Comparison of ENCODE assay signal across 21 cellular contexts in genomic region chr9:94212531-94212930, GRCh38. TPM values are rescaled to one million over a fixed set of nuclear protein-coding genes. Genes with fewer than 3 reads are reported as not detected.
DNase-seq lines count a peak whose midpoint lies in the region; ATAC-seq and TF ChIP-seq lines count a peak whose summit lies in the region.
"Had no signal": no experiment of that assay in that cellular context is flagged by ENCODE, and none has a peak within 500 bp of the region (broad histone marks: within the 10 kb centered on the region; RNA-seq: fewer than 3 reads in every experiment).

No MANE protein-coding gene starts in this region.

- no peak overlapping the region for H3K4me2 ChIP-seq in H9 (ENCODE audit: insufficient read depth, insufficient read length, low read length)
- H3K4me2 ChIP-seq in osteoblast (ENCODE audit: insufficient read depth, low read length): no peak overlapping the region
- H3K4me2 ChIP-seq: SK-N-SH had no signal

- no peaks in the 10 kb centered on the region for H3K36me3 ChIP-seq in osteoblast (ENCODE audit: insufficient read depth, low read length)

- H2BK20ac ChIP-seq in H9 (ENCODE audit: low read depth, low read length, poor library complexity, severe bottlenecking): no peak overlapping the region

- H3K79me2 ChIP-seq in H9 (ENCODE audit: insufficient read depth, low read length) (no peaks in the 10 kb centered on the region), osteoblast (ENCODE audit: insufficient read depth, low read length) (no peaks in the 10 kb centered on the region)

- no peak overlapping the region for H3K9ac ChIP-seq in H9 (ENCODE audit: extremely low read depth, insufficient read length, low read length)
- H3K9ac ChIP-seq: SK-N-SH had no signal

- H4K20me1 ChIP-seq in H9 (ENCODE audit: control insufficient read depth, insufficient read depth, insufficient read length) (no peaks in the 10 kb centered on the region), osteoblast (ENCODE audit: insufficient read depth, low read length) (no peaks in the 10 kb centered on the region)

- H3K27ac ChIP-seq in H9 (ENCODE audit: insufficient read length, low read depth, low read length) (no peak overlapping the region), osteoblast (ENCODE audit: low read depth, low read length) (no peak overlapping the region)
- H3K27ac ChIP-seq: C4-2B, HL-60 had no signal

- H3K4me3 Mint-ChIP-seq in H9 (no peak overlapping the region; a peak in 1 of 5 replicates), WTC11 (peak overlapping the region; percentile 4; the same call in 1 of the 2 replicates)
- H3K4me3 Mint-ChIP-seq: CD8-positive, alpha-beta memory T cell had no signal

- H3K23ac ChIP-seq in H9 (ENCODE audit: insufficient read length, low read depth, low read length): no peak overlapping the region

- no peak overlapping the region for H3K14ac ChIP-seq in H9 (ENCODE audit: insufficient read depth, low read length)

- peaks cover 6% of the 10 kb centered on the region for H3K27me3 Mint-ChIP-seq in H9 (ENCODE audit: low read depth)
- H3K27me3 Mint-ChIP-seq in WTC11 (ENCODE audit: low read depth): peaks cover 3% of the 10 kb centered on the region

- CTCF ChIA-PET in WTC11 (lab: Charles Lee): interaction anchor here (0.7 to 3.4 kb wide), 20 partner anchors 14 to 531 kb away, joined by 3 to 156 read pairs (median 6); partner anchors contain the start of gene PTPDC1

- no peak overlapping the region for H2BK12ac ChIP-seq in H9 (ENCODE audit: insufficient read length, low read depth, low read length)

- peak; percentile 66 for DNase-seq in H9
- no peak for DNase-seq in WTC11 (ENCODE audit: low spot score)
- peak; percentile 33 for DNase-seq in iPS DF 4.7 (ENCODE audit: extremely low read depth, low spot score)
- peak; percentile 35 for DNase-seq in osteoblast (ENCODE audit: insufficient read length, low spot score, missing footprints)
- no peak for DNase-seq in NCI-H2029 treated with DMSO at 0.1 percent for 48 hours (lab: John Stamatoyannopoulos, UW)
- DNase-seq in DMS53 (lab: John Stamatoyannopoulos, UW): no peak
- no peak for DNase-seq in activated CD8-positive, alpha-beta memory T cell treated with anti-CD3 and anti-CD28 coated beads for 24 hours
- DNase-seq: Calu3; CD8-positive, alpha-beta memory T cell; DMS153; GDM1; MV-4-11; NCI-H1694 treated with DMSO at 0.1 percent for 48 hours; NCI-H446 treated with DMSO at 0.1 percent for 48 hours; NCI-H526 treated with DMSO at 0.1 percent for 48 hours; SIG-M5; SK-N-SH had no signal

- H4K5ac ChIP-seq in H9 (ENCODE audit: insufficient read length, low read depth, low read length): no peak overlapping the region

- ATAC-seq in WTC11 (peak; percentile 67), HG02571 (IDR thresholded peaks at IDR 0.05; ENCODE audit: unreplicated experiment) (no peak)
- ATAC-seq: Panc1 had no signal

- TF ChIP-seq CTCF in H9 (conservative IDR thresholded peaks at IDR 0.05): no peak
- TF ChIP-seq CTCF in WTC11 (IDR thresholded peaks at IDR 0.05): no peak
- TF ChIP-seq CTCF in osteoblast (IDR thresholded peaks at IDR 0.05; ENCODE audit: extremely low read depth, low read depth, low read length): no peak

- H3K4me3 ChIP-seq in osteoblast (ENCODE audit: insufficient read depth, low read length): no peak overlapping the region

- no peak overlapping the region for H3K18ac ChIP-seq in H9 (ENCODE audit: insufficient read length, low read depth, low read length)

- no peak overlapping the region for H3K56ac ChIP-seq in H9 (ENCODE audit: insufficient read length, low read depth, low read length)

- H2BK120ac ChIP-seq in H9 (ENCODE audit: low read depth, low read length, poor library complexity, severe bottlenecking): no peak overlapping the region

- no peak overlapping the region for H2BK15ac ChIP-seq in H9 (ENCODE audit: low read depth, low read length)

- no peak overlapping the region for H4K8ac ChIP-seq in H9 (replicated peaks; ENCODE audit: insufficient read length, low read depth, low read length)

- H2AK5ac ChIP-seq in H9 (ENCODE audit: insufficient read length, low read length): no peak overlapping the region

- H3K9me3 Mint-ChIP-seq in H9: peaks cover 13 to 14% of the 10 kb centered on the region in 2 experiments; a peak in 4 of 5 replicates
- H3K9me3 Mint-ChIP-seq in WTC11: peaks cover 15% of the 10 kb centered on the region
- H3K9me3 Mint-ChIP-seq: CD8-positive, alpha-beta memory T cell had no signal

- no peak overlapping the region for H2AFZ ChIP-seq in H9 (ENCODE audit: low read length)
- H2AFZ ChIP-seq in osteoblast (ENCODE audit: low read length): no peak overlapping the region

- peaks cover 13 to 17% of the 10 kb centered on the region in 2 experiments for H3K4me1 Mint-ChIP-seq in H9
- peaks cover 20% of the 10 kb centered on the region for H3K4me1 Mint-ChIP-seq in WTC11

- H3K27ac Mint-ChIP-seq in H9 (peak overlapping the region in 2 of 3 experiments; percentile 10 to 36; a peak in 2 of 7 replicates), WTC11 (no peak overlapping the region)
- H3K27ac Mint-ChIP-seq: CD8-positive, alpha-beta memory T cell had no signal

- POLR2A ChIA-PET in WTC11 (lab: Charles Lee): interaction anchor here (0.7 kb wide), 3 partner anchors 116 to 199 kb away, joined by 3 to 4 read pairs (median 3); no protein-coding TSS in a partner anchor

- H3K23me2 ChIP-seq in H9 (ENCODE audit: insufficient read length, low read depth, low read length, poor library complexity, severe bottlenecking): no peaks in the 10 kb centered on the region

- no peaks in the 10 kb centered on the region for H3K79me1 ChIP-seq in H9 (ENCODE audit: insufficient read depth, low read depth, low read length, poor library complexity, severe bottlenecking)

- no peak overlapping the region for H2BK5ac ChIP-seq in H9 (ENCODE audit: insufficient read length, low read length)

- H3K9me3 ChIP-seq in H9 (ENCODE audit: control insufficient read depth, low read depth, low read length) (no peaks in the 10 kb centered on the region), osteoblast (ENCODE audit: low read depth, low read length) (no peaks in the 10 kb centered on the region)
- H3K9me3 ChIP-seq: SK-N-SH had no signal

- H3T11ph ChIP-seq in H9 (ENCODE audit: low read length): no peak overlapping the region

- no peaks in the 10 kb centered on the region for H3K27me3 ChIP-seq in H9 (ENCODE audit: insufficient read depth, low read length)
- no peaks in the 10 kb centered on the region for H3K27me3 ChIP-seq in osteoblast (ENCODE audit: insufficient read depth, low read length)

- H3K36me3 Mint-ChIP-seq in H9 (ENCODE audit: insufficient read depth in 1 of 3, low read depth in 3 of 3): peaks cover 0 to 11% (median 6%) of the 10 kb centered on the region in 3 experiments; a peak in 4 of 7 replicates
- peaks cover 6% of the 10 kb centered on the region for H3K36me3 Mint-ChIP-seq in WTC11
- H3K36me3 Mint-ChIP-seq: CD8-positive, alpha-beta memory T cell had no signal

- H3K4me1 ChIP-seq in H9 (ENCODE audit: insufficient read depth, low read length) (peaks cover 10% of the 10 kb centered on the region; the same call in 1 of the 2 replicates), osteoblast (ENCODE audit: insufficient read depth, low read length) (no peaks in the 10 kb centered on the region)

- H4K91ac ChIP-seq in H9 (ENCODE audit: insufficient read length, low read depth, low read length): no peak overlapping the region

- WGBS in H9 (ENCODE audit: extremely low coverage, insufficient read length, low lambda C conversion rate): no CpG with 5 or more reads among the region's 5 CpGs

- no peak overlapping the region for H3K4ac ChIP-seq in H9 (ENCODE audit: low read depth, low read length)

TF ChIP-seq in WTC11, 78 proteins besides CTCF, POLR2A, EP300 and RAD21 (continues in another document):
- TF ChIP-seq ZNF423 (CRISPR knock-in tag; IDR thresholded peaks at IDR 0.05): peak; percentile 85
- TF ChIP-seq, protein P1, sequence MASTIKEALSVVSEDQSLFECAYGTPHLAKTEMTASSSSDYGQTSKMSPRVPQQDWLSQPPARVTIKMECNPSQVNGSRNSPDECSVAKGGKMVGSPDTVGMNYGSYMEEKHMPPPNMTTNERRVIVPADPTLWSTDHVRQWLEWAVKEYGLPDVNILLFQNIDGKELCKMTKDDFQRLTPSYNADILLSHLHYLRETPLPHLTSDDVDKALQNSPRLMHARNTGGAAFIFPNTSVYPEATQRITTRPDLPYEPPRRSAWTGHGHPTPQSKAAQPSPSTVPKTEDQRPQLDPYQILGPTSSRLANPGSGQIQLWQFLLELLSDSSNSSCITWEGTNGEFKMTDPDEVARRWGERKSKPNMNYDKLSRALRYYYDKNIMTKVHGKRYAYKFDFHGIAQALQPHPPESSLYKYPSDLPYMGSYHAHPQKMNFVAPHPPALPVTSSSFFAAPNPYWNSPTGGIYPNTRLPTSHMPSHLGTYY (CRISPR knock-in tag; IDR thresholded peaks at IDR 0.05): no peak
- TF ChIP-seq NR1H2 (CRISPR knock-in tag; IDR thresholded peaks at IDR 0.05): no peak
- no peak for TF ChIP-seq JAZF1 (CRISPR knock-in tag; IDR thresholded peaks at IDR 0.05)
- TF ChIP-seq, protein P2, sequence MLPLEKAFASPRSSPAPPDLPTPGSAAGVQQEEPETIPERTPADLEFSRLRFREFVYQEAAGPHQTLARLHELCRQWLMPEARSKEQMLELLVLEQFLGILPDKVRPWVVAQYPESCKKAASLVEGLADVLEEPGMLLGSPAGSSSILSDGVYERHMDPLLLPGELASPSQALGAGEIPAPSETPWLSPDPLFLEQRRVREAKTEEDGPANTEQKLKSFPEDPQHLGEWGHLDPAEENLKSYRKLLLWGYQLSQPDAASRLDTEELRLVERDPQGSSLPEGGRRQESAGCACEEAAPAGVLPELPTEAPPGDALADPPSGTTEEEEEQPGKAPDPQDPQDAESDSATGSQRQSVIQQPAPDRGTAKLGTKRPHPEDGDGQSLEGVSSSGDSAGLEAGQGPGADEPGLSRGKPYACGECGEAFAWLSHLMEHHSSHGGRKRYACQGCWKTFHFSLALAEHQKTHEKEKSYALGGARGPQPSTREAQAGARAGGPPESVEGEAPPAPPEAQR (CRISPR knock-in tag; IDR thresholded peaks at IDR 0.05): 0 out of 2 replicates have a peak, but pooled peaks have one; percentile 12

RNA-seq across cellular contexts. Expression of gene ZNF169, which starts 46.6 kb away (rescaled TPM):
- total RNA-seq in H9 (2021) (4.8 TPM in 2 replicates), WTC11 (2021) (5.0 to 5.5 TPM (median 5.3 TPM) in 3 replicates), osteoblast (4.0 and 5.9 TPM in 2 replicates)

Comparison
In these comparisons a context has a peak if more than half of its experiments do, and no peak if none do; other contexts are left out.
1. DNase-seq: peak in H9 (single experiment), iPS DF 4.7 (single experiment) and osteoblast (single experiment); none in WTC11 (single experiment), NCI-H2029 treated with DMSO at 0.1 percent for 48 hours (single experiment), DMS53 (single experiment) and activated CD8-positive, alpha-beta memory T cell treated with anti-CD3 and anti-CD28 coated beads for 24 hours (single experiment).